ENCODE assay signal across 2 cellular contexts in the genomic region with DNA sequence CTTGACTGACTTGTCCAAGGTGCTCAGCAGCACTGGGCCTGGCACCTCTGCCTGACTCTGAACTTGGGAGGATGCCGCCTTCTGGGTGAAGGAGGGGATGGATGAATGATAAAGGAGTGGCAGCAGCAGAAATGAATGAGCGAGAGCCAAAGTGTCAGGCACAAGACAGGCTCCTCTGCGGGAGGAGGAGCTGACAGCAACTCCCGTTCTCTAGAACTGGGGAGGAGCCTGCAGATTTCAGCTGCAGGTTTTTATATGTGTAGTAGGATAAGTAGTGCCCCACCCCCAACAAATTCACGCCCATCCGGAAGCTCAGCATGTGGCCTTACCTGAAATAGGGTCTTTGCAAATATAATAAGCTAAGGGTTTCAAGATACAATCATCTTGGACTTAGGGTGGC.
TF ChIP-seq lines count a peak whose summit lies in the region.

No MANE protein-coding gene starts in this region.

TF ChIP-seq in IMR-90, 13 proteins besides CTCF, POLR2A, EP300 and RAD21:
- no peak for TF ChIP-seq MXI1 (IDR thresholded peaks at IDR 0.05; ENCODE audit: borderline replicate concordance, low read depth, low read length)
- TF ChIP-seq, protein P1, sequence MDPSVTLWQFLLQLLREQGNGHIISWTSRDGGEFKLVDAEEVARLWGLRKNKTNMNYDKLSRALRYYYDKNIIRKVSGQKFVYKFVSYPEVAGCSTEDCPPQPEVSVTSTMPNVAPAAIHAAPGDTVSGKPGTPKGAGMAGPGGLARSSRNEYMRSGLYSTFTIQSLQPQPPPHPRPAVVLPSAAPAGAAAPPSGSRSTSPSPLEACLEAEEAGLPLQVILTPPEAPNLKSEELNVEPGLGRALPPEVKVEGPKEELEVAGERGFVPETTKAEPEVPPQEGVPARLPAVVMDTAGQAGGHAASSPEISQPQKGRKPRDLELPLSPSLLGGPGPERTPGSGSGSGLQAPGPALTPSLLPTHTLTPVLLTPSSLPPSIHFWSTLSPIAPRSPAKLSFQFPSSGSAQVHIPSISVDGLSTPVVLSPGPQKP (IDR thresholded peaks at IDR 0.05; ENCODE audit: borderline replicate concordance, low read depth, low read length): no peak

TF ChIP-seq in K562, 482 proteins besides CTCF, POLR2A, EP300 and RAD21:
- 0 out of 2 replicates have a peak, but pooled peaks have one; percentile 29 for TF ChIP-seq ZNF263 (CRISPR knock-in tag; IDR thresholded peaks at IDR 0.05; ENCODE audit: borderline replicate concordance)
- TF ChIP-seq FOSL1 (tag; conservative IDR thresholded peaks at IDR 0.05): peak; percentile 42; the same call in 1 of the 2 replicates
- TF ChIP-seq ZNF124 (CRISPR knock-in tag; IDR thresholded peaks at IDR 0.05): no peak
- TF ChIP-seq RBM25 (IDR thresholded peaks at IDR 0.05; ENCODE audit: low read depth, low read length, severe bottlenecking): peak; percentile 8
